In genomic region chr6:160859822-160860221, GRCh38 we compare ENCODE assay signal across 23 cellular contexts.
"Had no signal": no experiment of that assay in that cellular context is flagged by ENCODE, and none has a peak within 500 bp of the region (broad histone marks: within the 10 kb centered on the region; RNA-seq: fewer than 3 reads in every experiment).

No MANE protein-coding gene starts in this region.

- H3K4me1 Mint-ChIP-seq: mesothelial cell of epicardium; naive B cell; neural crest cell; stimulated activated naive B cell treated with anti-CD40 and anti-IgM and Interleukin-4, amounts not matched to agents 10 μg/mL and 1 μg/mL and 100 μg/mL, for 72 hours had no signal

- H3K27me3 ChIP-seq: left lung, right lobe of liver, suprapubic skin, transverse colon, vagina had no signal

- H3K27me3 Mint-ChIP-seq: naive B cell; natural killer cell treated with Interleukin-12 subunit alpha and Interleukin-12 subunit beta and Interleukin-15 and Interleukin-18, amount 100 ng/mL, for 72 hours; progenitor cell of endocrine pancreas; stimulated activated naive B cell treated with anti-CD40 and anti-IgM and Interleukin-4, amounts not matched to agents 10 μg/mL and 1 μg/mL and 100 μg/mL, for 72 hours; stimulated activated naive CD8-positive, alpha-beta T cell treated with anti-CD3 and anti-CD28 coated beads, Interleukin-15, Interleukin-2, amounts not matched to agents 100 ng/mL and 50 ng/mL, for 24 hours had no signal

- H3K4me3 ChIP-seq: left lung, mucosa of descending colon, right lobe of liver, suprapubic skin, transverse colon, vagina had no signal

- ATAC-seq: effector memory CD8-positive, alpha-beta T cell; left cardiac atrium; left lung; mucosa of descending colon; natural killer cell treated with Interleukin-12 subunit alpha and Interleukin-12 subunit beta and Interleukin-15 and Interleukin-18, amount 100 ng/mL, for 72 hours; right lobe of liver; stimulated activated naive B cell treated with anti-CD40 and anti-IgM and Interleukin-4, amounts not matched to agents 10 μg/mL and 1 μg/mL and 100 μg/mL, for 72 hours had no signal

- H3K79me2 ChIP-seq: parathyroid adenoma had no signal

- DNase-seq: cortex of kidney; effector memory CD8-positive, alpha-beta T cell; erythroblast; head of caudate nucleus; left cardiac atrium; mesenchymal stem cell; mucosa of descending colon; naive B cell; right lobe of liver; small intestine; stimulated activated CD4-positive, alpha-beta T cell treated with anti-CD3 and anti-CD28 coated beads, Interleukin-15, amount 100 ng/mL, for 24 hours; stimulated activated CD4-positive, alpha-beta T cell treated with anti-CD3 and anti-CD28 coated beads, Interleukin-2, amount 100 ng/mL, for 48 hours; stimulated activated naive B cell treated with anti-CD40 and anti-IgM and Interleukin-4, amounts not matched to agents 10 μg/mL and 1 μg/mL and 100 μg/mL, for 72 hours; transverse colon had no signal

- H3K4me3 Mint-ChIP-seq: effector memory CD8-positive, alpha-beta T cell; mesothelial cell of epicardium; naive B cell; natural killer cell treated with Interleukin-12 subunit alpha and Interleukin-12 subunit beta and Interleukin-15 and Interleukin-18, amount 100 ng/mL, for 72 hours; neural crest cell; stimulated activated naive B cell treated with anti-CD40 and anti-IgM and Interleukin-4, amounts not matched to agents 10 μg/mL and 1 μg/mL and 100 μg/mL, for 72 hours; stimulated activated naive CD8-positive, alpha-beta T cell treated with anti-CD3 and anti-CD28 coated beads, Interleukin-15, Interleukin-2, amounts not matched to agents 100 ng/mL and 50 ng/mL, for 24 hours had no signal

- H2AFZ ChIP-seq: parathyroid adenoma had no signal

- H3K36me3 Mint-ChIP-seq: mesothelial cell of epicardium; naive B cell; natural killer cell treated with Interleukin-12 subunit alpha and Interleukin-12 subunit beta and Interleukin-15 and Interleukin-18, amount 100 ng/mL, for 72 hours; stimulated activated naive B cell treated with anti-CD40 and anti-IgM and Interleukin-4, amounts not matched to agents 10 μg/mL and 1 μg/mL and 100 μg/mL, for 72 hours had no signal

- H3K9me3 ChIP-seq: right lobe of liver, suprapubic skin, transverse colon, vagina had no signal

- H3K9ac ChIP-seq: parathyroid adenoma had no signal

- H3K36me3 ChIP-seq: left lung, right lobe of liver, suprapubic skin, transverse colon, vagina had no signal

- H3K4me1 ChIP-seq: left lung, parathyroid adenoma, right lobe of liver, suprapubic skin, transverse colon, vagina had no signal

- H3K9me3 Mint-ChIP-seq: mesothelial cell of epicardium; natural killer cell treated with Interleukin-12 subunit alpha and Interleukin-12 subunit beta and Interleukin-15 and Interleukin-18, amount 100 ng/mL, for 72 hours; neural crest cell; stimulated activated naive CD8-positive, alpha-beta T cell treated with anti-CD3 and anti-CD28 coated beads, Interleukin-15, Interleukin-2, amounts not matched to agents 100 ng/mL and 50 ng/mL, for 24 hours had no signal

- H3K27ac ChIP-seq: left lung, parathyroid adenoma, right lobe of liver, suprapubic skin, transverse colon, vagina had no signal

- H3K27ac Mint-ChIP-seq: effector memory CD8-positive, alpha-beta T cell; mesothelial cell of epicardium; naive B cell; natural killer cell treated with Interleukin-12 subunit alpha and Interleukin-12 subunit beta and Interleukin-15 and Interleukin-18, amount 100 ng/mL, for 72 hours; progenitor cell of endocrine pancreas; stimulated activated naive B cell treated with anti-CD40 and anti-IgM and Interleukin-4, amounts not matched to agents 10 μg/mL and 1 μg/mL and 100 μg/mL, for 72 hours; stimulated activated naive CD8-positive, alpha-beta T cell treated with anti-CD3 and anti-CD28 coated beads, Interleukin-15, Interleukin-2, amounts not matched to agents 100 ng/mL and 50 ng/mL, for 24 hours had no signal
